ENCODE assay signal across 31 cellular contexts in genomic region chr3:119641416-119641815, GRCh38. TPM values are rescaled to one million over a fixed set of nuclear protein-coding genes. Genes with fewer than 3 reads are reported as not detected.
DNase-seq lines count a peak whose midpoint lies in the region; ATAC-seq, FAIRE-seq and TF ChIP-seq lines count a peak whose summit lies in the region.
"Had no signal": no experiment of that assay in that cellular context is flagged by ENCODE, and none has a peak within 500 bp of the region (broad histone marks: within the 10 kb centered on the region; RNA-seq: fewer than 3 reads in every experiment).

No MANE protein-coding gene starts in this region.

- no peak overlapping the region for H3K4me3 ChIP-seq in HepG2 (replicated peaks in 1 of 3; ENCODE audit: insufficient read depth in 1 of 3, low read depth in 2 of 3, low read length in 3 of 3)
- no peak overlapping the region for H3K4me3 ChIP-seq in right lobe of liver
- H3K4me3 ChIP-seq in HEK293 (ENCODE audit: low read depth, low read length): no peak overlapping the region
- no peak overlapping the region for H3K4me3 ChIP-seq in gastrocnemius medialis
- H3K4me3 ChIP-seq: BLaER1, GM12878 had no signal

- TF ChIP-seq EP300 in HepG2 (IDR thresholded peaks at IDR 0.05; ENCODE audit: low read depth in 2 of 2, low read length in 2 of 2) (no peak), HepG2 (CRISPR knock-in tag; IDR thresholded peaks at IDR 0.05; ENCODE audit: borderline replicate concordance) (no peak)

- no peak overlapping the region for H2AFZ ChIP-seq in HepG2 (ENCODE audit: low read length)

- H3K4me1 ChIP-seq in HepG2 (ENCODE audit: insufficient read depth, low read length) (peaks cover 14% of the 10 kb centered on the region), right lobe of liver (peaks cover 0 to 8% (median 1%) of the 10 kb centered on the region in 4 donors), HEK293 (ENCODE audit: control insufficient read depth, insufficient read depth, low read length) (no peaks in the 10 kb centered on the region), gastrocnemius medialis (peaks cover 54 to 73% of the 10 kb centered on the region in 2 donors)

- H3K27ac ChIP-seq in HepG2 (ENCODE audit: extremely low read length, insufficient read depth, low read length) (no peak overlapping the region), right lobe of liver (no peak overlapping the region), HEK293 (ENCODE audit: extremely low read depth, low read depth, low read length) (no peak overlapping the region), gastrocnemius medialis (peak overlapping the region; percentile 94 to 96 (median 95))
- H3K27ac ChIP-seq: BLaER1 had no signal

- POLR2A ChIA-PET in HepG2 (lab: Yijun Ruan, JAX) (no interaction called here), HEK293 (lab: Yijun Ruan, JAX) (interaction anchor here (1.1 kb wide), 1 partner anchor 24 kb away, joined by 3 read pairs; no protein-coding TSS in a partner anchor)

- BruUV-seq in HepG2 (replicated peaks; lab: Mats Ljungman, UMichigan): no TSS peak

- H3K9me3 ChIP-seq in HepG2 (ENCODE audit: low read length) (no peaks in the 10 kb centered on the region), right lobe of liver (no peaks in the 10 kb centered on the region), HEK293 (ENCODE audit: control insufficient read depth, insufficient read depth, low read depth, low read length) (no peaks in the 10 kb centered on the region), gastrocnemius medialis (no peaks in the 10 kb centered on the region)
- H3K9me3 ChIP-seq: BLaER1 had no signal

- in situ Hi-C loops in HepG2 (cut with HindIII; ENCODE audit: extremely low pct_ligation_motif_present, low pct_unique_long_range_greater_than_20kb): no loop called here
- in situ Hi-C loops in gastrocnemius medialis (cut with MboI; ENCODE audit: low sequenced_read_pairs in 4 of 4): no loop called here

- CTCF ChIA-PET in HepG2 (lab: Yijun Ruan, JAX; ENCODE audit: low intra/inter-chr PET ratio, low total read pairs): no interaction called here
- CTCF ChIA-PET in HEK293 (lab: Yijun Ruan, JAX): interaction anchor here (0.6 kb wide), 1 partner anchor 154 kb away, joined by 3 read pairs; no protein-coding TSS in a partner anchor

- no peak overlapping the region for H3K4me2 ChIP-seq in HepG2 (ENCODE audit: low read depth, low read length)
- H3K4me2 ChIP-seq: BLaER1 had no signal

- ATAC-seq in HepG2 (no peak), right lobe of liver (no peak), gastrocnemius medialis (no peak), left lobe of liver (no peak)
- ATAC-seq: GM12878 had no signal

- H3K27me3 ChIP-seq in HepG2 (ENCODE audit: control insufficient read depth in 1 of 2, insufficient read depth in 2 of 2, low read length in 2 of 2): no peaks in the 10 kb centered on the region
- H3K27me3 ChIP-seq in right lobe of liver: no peaks in the 10 kb centered on the region
- no peaks in the 10 kb centered on the region for H3K27me3 ChIP-seq in gastrocnemius medialis
- H3K27me3 ChIP-seq: BE2C, BLaER1 had no signal

- TF ChIP-seq CTCF in HepG2 (CRISPR knock-in tag; IDR thresholded peaks at IDR 0.05) (no peak), right lobe of liver (IDR thresholded peaks at IDR 0.05) (no peak), HEK293 (tag by site-specific recombination; IDR thresholded peaks at IDR 0.05) (no peak), gastrocnemius medialis (IDR thresholded peaks at IDR 0.05 in 4 of 5, conservative IDR thresholded peaks at IDR 0.05 in 1 of 5) (no peak)

- H3K79me2 ChIP-seq in HepG2 (ENCODE audit: insufficient read depth, low read length): no peaks in the 10 kb centered on the region

- no peak for FAIRE-seq in HepG2 (lab: Jason Lieb, UNC)
- FAIRE-seq: A204.1, GM12878, GM18507 had no signal

- no peaks in the 10 kb centered on the region for H4K20me1 ChIP-seq in HepG2 (ENCODE audit: insufficient read depth, low read length)
- H4K20me1 ChIP-seq: BLaER1 had no signal

- WGBS in HepG2 (ENCODE audit: low lambda C conversion rate): 97% methylated on average over 2 of the region's 2 CpGs
- 93% methylated on average over 2 of the region's 2 CpGs for WGBS in right lobe of liver (ENCODE audit: insufficient coverage, low coverage, low lambda C conversion rate, missing lambda C conversion rate)

- TF ChIP-seq POLR2A in HepG2 (IDR thresholded peaks at IDR 0.05; ENCODE audit: insufficient read depth in 1 of 2, low read depth in 2 of 2, low read length in 2 of 2) (no peak), right lobe of liver (IDR thresholded peaks at IDR 0.05) (no peak), gastrocnemius medialis (IDR thresholded peaks at IDR 0.05) (no peak)

- intact Hi-C loops in HepG2 (cut with micrococcal nuclease; ENCODE audit: unreplicated experiment): no loop called here
- intact Hi-C loops in right lobe of liver (cut with DNase I): no loop called here
- intact Hi-C loops in gastrocnemius medialis (cut with DNase I; ENCODE audit: low total_unique reads): no loop called here

- no peak overlapping the region for H3K9ac ChIP-seq in HepG2 (ENCODE audit: insufficient read depth, low read depth, low read length)
- H3K9ac ChIP-seq: BLaER1 had no signal

- H3K36me3 ChIP-seq in HepG2 (replicated peaks in 1 of 2; ENCODE audit: control insufficient read depth in 1 of 2, insufficient read depth in 2 of 2, low read length in 2 of 2) (no peaks in the 10 kb centered on the region), right lobe of liver (no peaks in the 10 kb centered on the region), HEK293 (ENCODE audit: control insufficient read depth in 2 of 2, insufficient read depth in 1 of 2, low read length in 2 of 2) (peaks cover 0 to 4% of the 10 kb centered on the region in 2 experiments; a peak in 1 of 3 replicates), gastrocnemius medialis (peaks cover 0 to 5% of the 10 kb centered on the region in 2 donors)
- H3K36me3 ChIP-seq: BLaER1 had no signal

- DNase-seq in HepG2 (ENCODE audit: low spot score) (no peak), right lobe of liver (no peak), gastrocnemius medialis (no peak), HT-29 (ENCODE audit: low spot score) (no peak), left lobe of liver (ENCODE audit: low spot score) (no peak), LoVo (ENCODE audit: low spot score) (no peak)
- DNase-seq: 8988T; ACHN; BE2C; C1 segment of cervical spinal cord; CD4-positive, alpha-beta memory T cell; CD4-positive, CD25-positive, alpha-beta regulatory T cell; CD8-positive, alpha-beta memory T cell; COR-L47; DMS 273 treated with DMSO at 0.1 percent for 48 hours; DMS153; DMS53; DMS79; DND-41; EL; GDM1 had no signal

- no peak for TF ChIP-seq RAD21 in HepG2 (CRISPR knock-in tag; IDR thresholded peaks at IDR 0.05)

RNA-seq across cellular contexts. Expression of gene POPDC2, which starts 19.0 kb away (rescaled TPM):
- total RNA-seq in HepG2 (2016; rRNA removed; fragmentation: Illumina TruSeq; extraction: Trizol) (0.18 TPM in 1 of 2 replicates, not detected in the other), right lobe of liver (under 1 TPM; 0.43 to 0.92 (median 0.68) TPM), gastrocnemius medialis (10 to 100 TPM in 3 of 4 donors, 1 to 10 TPM in 1; 7.8 to 38.9 (median 30.3) TPM), left lobe of liver (0.65 TPM)
- not detected in 2 replicates for total RNA-seq in HepG2 (2016; cell fraction: cytosol; rRNA removed; fragmentation: Illumina TruSeq; extraction: Trizol; ENCODE audit: low read depth)
- total RNA-seq in HepG2 (2016; cell fraction: insoluble cytoplasmic fraction; rRNA removed; fragmentation: Illumina TruSeq; extraction: Trizol): 0.10 and 0.32 TPM in 2 replicates
- 0.25 TPM in 1 of 2 replicates, not detected in the other for total RNA-seq in HepG2 (2016; cell fraction: membrane; rRNA removed; fragmentation: Illumina TruSeq; extraction: Trizol)
- 0.47 and 0.97 TPM in 2 replicates for total RNA-seq in HepG2 (2016; cell fraction: nucleus; rRNA removed; fragmentation: Illumina TruSeq; extraction: Trizol)
- polyA plus RNA-seq in HepG2 (2011; rRNA removed): 0.55 and 0.58 TPM in 2 replicates
- 0.13 and 0.26 TPM in 2 replicates for polyA plus RNA-seq in HepG2 (2011; cell fraction: cytosol; rRNA removed)
- polyA plus RNA-seq in HepG2 (2011; cell fraction: nucleus; rRNA removed): 1.2 and 2.5 TPM in 2 replicates
- polyA plus RNA-seq in HepG2 (2012): 0.28 and 0.46 TPM in 2 replicates
- polyA plus RNA-seq in HepG2 (2016; cell fraction: cytosol; fragmentation: Illumina TruSeq; extraction: Trizol; ENCODE audit: low read depth): not detected in 2 replicates
- polyA plus RNA-seq in HepG2 (2016; cell fraction: insoluble cytoplasmic fraction; fragmentation: Illumina TruSeq; extraction: Trizol; ENCODE audit: low read depth): 0.13 and 0.19 TPM in 2 replicates
- polyA plus RNA-seq in HepG2 (2016; cell fraction: membrane; fragmentation: Illumina TruSeq; extraction: Trizol; ENCODE audit: low read depth): not detected in 2 replicates
- polyA plus RNA-seq in HepG2 (2016; cell fraction: nucleus; fragmentation: Illumina TruSeq; extraction: Trizol; ENCODE audit: insufficient read depth, low read depth): 1.1 and 2.1 TPM in 2 replicates
- polyA minus RNA-seq in HepG2 (2011; rRNA and poly(A)+ RNA removed; ENCODE audit: low replicate concordance): 0.21 and 2.3 TPM in 2 replicates
- not detected in 2 replicates for polyA minus RNA-seq in HepG2 (2011; cell fraction: cytosol; rRNA and poly(A)+ RNA removed)
- 2.2 and 3.1 TPM in 2 replicates for polyA minus RNA-seq in HepG2 (2011; cell fraction: nucleus; rRNA and poly(A)+ RNA removed)
- total RNA-seq in HT-29 (2014; rRNA removed; shearing (Covaris generic)): 0.16 and 0.71 TPM in 2 replicates
- total RNA-seq: G401 had no signal

RNA-seq across cellular contexts. Expression of gene COX17, which starts 35.8 kb away (rescaled TPM):
- total RNA-seq in HepG2 (2016; rRNA removed; fragmentation: Illumina TruSeq; extraction: Trizol) (51.0 and 66.2 TPM in 2 replicates), right lobe of liver (10 to 100 TPM; 23.9 to 40.8 (median 33.0) TPM), gastrocnemius medialis (100 to 1,000 TPM in 1 of 4 donors, 10 to 100 TPM in 3; 63.4 to 146 (median 87.5) TPM), left lobe of liver (31.0 TPM)
- total RNA-seq in HepG2 (2016; cell fraction: cytosol; rRNA removed; fragmentation: Illumina TruSeq; extraction: Trizol; ENCODE audit: low read depth): 38.5 and 43.1 TPM in 2 replicates
- total RNA-seq in HepG2 (2016; cell fraction: insoluble cytoplasmic fraction; rRNA removed; fragmentation: Illumina TruSeq; extraction: Trizol): 55.5 and 63.3 TPM in 2 replicates
- total RNA-seq in HepG2 (2016; cell fraction: membrane; rRNA removed; fragmentation: Illumina TruSeq; extraction: Trizol): 51.7 and 64.0 TPM in 2 replicates
- total RNA-seq in HepG2 (2016; cell fraction: nucleus; rRNA removed; fragmentation: Illumina TruSeq; extraction: Trizol): 20.8 and 27.4 TPM in 2 replicates
- 34.3 and 41.4 TPM in 2 replicates for polyA plus RNA-seq in HepG2 (2011; rRNA removed)
- 19.2 and 23.8 TPM in 2 replicates for polyA plus RNA-seq in HepG2 (2011; cell fraction: cytosol; rRNA removed)
- 7.0 and 8.8 TPM in 2 replicates for polyA plus RNA-seq in HepG2 (2011; cell fraction: nucleus; rRNA removed)
- polyA plus RNA-seq in HepG2 (2012): 39.2 and 39.8 TPM in 2 replicates
- polyA plus RNA-seq in HepG2 (2016; cell fraction: cytosol; fragmentation: Illumina TruSeq; extraction: Trizol; ENCODE audit: low read depth): 52.8 and 70.6 TPM in 2 replicates
- 95.8 and 101 TPM in 2 replicates for polyA plus RNA-seq in HepG2 (2016; cell fraction: insoluble cytoplasmic fraction; fragmentation: Illumina TruSeq; extraction: Trizol; ENCODE audit: low read depth)
- polyA plus RNA-seq in HepG2 (2016; cell fraction: membrane; fragmentation: Illumina TruSeq; extraction: Trizol; ENCODE audit: low read depth): 68.1 and 83.6 TPM in 2 replicates
- polyA plus RNA-seq in HepG2 (2016; cell fraction: nucleus; fragmentation: Illumina TruSeq; extraction: Trizol; ENCODE audit: insufficient read depth, low read depth): 44.3 and 48.4 TPM in 2 replicates
- 7.3 and 16.0 TPM in 2 replicates for polyA minus RNA-seq in HepG2 (2011; rRNA and poly(A)+ RNA removed; ENCODE audit: low replicate concordance)
- polyA minus RNA-seq in HepG2 (2011; cell fraction: cytosol; rRNA and poly(A)+ RNA removed): 5.7 and 6.1 TPM in 2 replicates
- 23.8 and 24.9 TPM in 2 replicates for polyA minus RNA-seq in HepG2 (2011; cell fraction: nucleus; rRNA and poly(A)+ RNA removed)
- total RNA-seq in HT-29 (2014; rRNA removed; shearing (Covaris generic)): 107 and 118 TPM in 2 replicates

RNA-seq across cellular contexts. Expression of gene PLA1A, which starts 43.7 kb away (rescaled TPM):
- total RNA-seq in HepG2 (2016; rRNA removed; fragmentation: Illumina TruSeq; extraction: Trizol) (0.11 TPM in 1 of 2 replicates, not detected in the other), right lobe of liver (10 to 100 TPM in 5 of 6 experiments, 1 to 10 TPM in 1; 9.9 to 30.2 (median 15.9) TPM), gastrocnemius medialis (1 to 10 TPM in 3 of 4 donors, under 1 TPM in 1; 0.97 to 9.6 (median 3.2) TPM), left lobe of liver (13.5 TPM)
- total RNA-seq in HepG2 (2016; cell fraction: cytosol; rRNA removed; fragmentation: Illumina TruSeq; extraction: Trizol; ENCODE audit: low read depth): not detected in 2 replicates
- not detected in 2 replicates for total RNA-seq in HepG2 (2016; cell fraction: insoluble cytoplasmic fraction; rRNA removed; fragmentation: Illumina TruSeq; extraction: Trizol)
- total RNA-seq in HepG2 (2016; cell fraction: membrane; rRNA removed; fragmentation: Illumina TruSeq; extraction: Trizol): not detected in 2 replicates
- total RNA-seq in HepG2 (2016; cell fraction: nucleus; rRNA removed; fragmentation: Illumina TruSeq; extraction: Trizol): not detected in 2 replicates
- polyA plus RNA-seq in HepG2 (2011; rRNA removed): 0.16 and 0.18 TPM in 2 replicates
- 0.14 and 0.15 TPM in 2 replicates for polyA plus RNA-seq in HepG2 (2011; cell fraction: cytosol; rRNA removed)
- polyA plus RNA-seq in HepG2 (2011; cell fraction: nucleus; rRNA removed): 0.28 TPM in 1 of 2 replicates, not detected in the other
- 0.09 and 0.15 TPM in 2 replicates for polyA plus RNA-seq in HepG2 (2012)
- polyA plus RNA-seq in HepG2 (2016; cell fraction: cytosol; fragmentation: Illumina TruSeq; extraction: Trizol; ENCODE audit: low read depth): not detected in 2 replicates
- polyA plus RNA-seq in HepG2 (2016; cell fraction: insoluble cytoplasmic fraction; fragmentation: Illumina TruSeq; extraction: Trizol; ENCODE audit: low read depth): not detected in 2 replicates
- polyA plus RNA-seq in HepG2 (2016; cell fraction: membrane; fragmentation: Illumina TruSeq; extraction: Trizol; ENCODE audit: low read depth): not detected in 2 replicates
- polyA plus RNA-seq in HepG2 (2016; cell fraction: nucleus; fragmentation: Illumina TruSeq; extraction: Trizol; ENCODE audit: insufficient read depth, low read depth): not detected in 2 replicates
- polyA minus RNA-seq in HepG2 (2011; rRNA and poly(A)+ RNA removed; ENCODE audit: low replicate concordance): 0.14 and 0.82 TPM in 2 replicates
- not detected in 2 replicates for polyA minus RNA-seq in HepG2 (2011; cell fraction: cytosol; rRNA and poly(A)+ RNA removed)
- not detected in 2 replicates for polyA minus RNA-seq in HepG2 (2011; cell fraction: nucleus; rRNA and poly(A)+ RNA removed)
- not detected in 2 replicates for total RNA-seq in HT-29 (2014; rRNA removed; shearing (Covaris generic))
- total RNA-seq: A673; CD4-positive, alpha-beta memory T cell; CD4-positive, CD25-positive, alpha-beta regulatory T cell; Daoy; G401 had no signal
- polyA plus RNA-seq: AG04450; CD14-positive monocyte; CD4-positive, alpha-beta memory T cell; CD8-positive, alpha-beta memory T cell had no signal

Comparison
In these comparisons a context has a peak if more than half of its experiments do, and no peak if none do; other contexts are left out.
1. H3K27ac ChIP-seq: peak in gastrocnemius medialis (4 of 4); none in HepG2 (single experiment), right lobe of liver (0 of 3) and HEK293 (single experiment).
2. Of the 63 proteins assayed by ChIP-seq in both HepG2 and HEK293: peak only in HepG2: none; only in HEK293: SETDB1; in both: none; in neither: 62.